ENCODE assay signal across 19 cellular contexts in the genomic region with DNA sequence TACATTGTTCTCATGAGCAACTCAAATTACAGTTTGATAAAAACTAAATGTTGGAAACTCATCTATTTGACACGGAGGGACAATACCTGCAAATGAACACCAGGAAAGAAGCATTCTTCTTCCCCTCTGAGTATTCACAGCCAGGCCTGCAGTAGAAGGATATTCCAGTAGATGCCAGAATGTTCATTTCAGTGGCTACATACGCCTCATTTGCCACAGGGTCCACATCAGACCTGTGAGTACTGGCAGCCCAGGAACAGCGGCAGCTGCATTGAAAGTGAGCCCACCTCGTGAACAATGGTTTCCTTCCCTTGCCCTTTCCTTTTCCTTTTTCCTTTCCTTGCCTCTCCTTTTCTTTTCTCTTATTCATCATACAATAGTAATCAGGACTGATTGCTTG.
DNase-seq lines count a peak whose midpoint lies in the region; ATAC-seq, FAIRE-seq and TF ChIP-seq lines count a peak whose summit lies in the region.
"Had no signal": no experiment of that assay in that cellular context is flagged by ENCODE, and none has a peak within 500 bp of the region (broad histone marks: within the 10 kb centered on the region; RNA-seq: fewer than 3 reads in every experiment).

No MANE protein-coding gene starts in this region.

- H2BK12ac ChIP-seq in H1 (ENCODE audit: low read depth, low read length): no peak overlapping the region

- CTCF ChIA-PET in activated CD4-positive, alpha-beta memory T cell treated with anti-CD3 and anti-CD28 coated beads, Interleukin-2, amount 10 ng/mL, durations not matched to agents 7 days and 5 days (lab: Charles Lee): interaction anchor here (0.6 to 1.6 kb wide), 3 partner anchors 21 to 115 kb away, joined by 4 read pairs; no protein-coding TSS in a partner anchor
- CTCF ChIA-PET in activated CD4-positive, alpha-beta memory T cell treated with anti-CD3 and anti-CD28 coated beads for 36 hours (lab: Charles Lee): no interaction called here
- CTCF ChIA-PET in H1 (lab: Charles Lee; ENCODE audit: partially characterized antibody): interaction anchor here (0.6 kb wide), 1 partner anchor 36 kb away, joined by 3 read pairs; no protein-coding TSS in a partner anchor

- no peak overlapping the region for H4K8ac ChIP-seq in H1 (ENCODE audit: extremely low read depth, insufficient read depth, low read length)

- H3K4me1 ChIP-seq in OCI-LY3 (ENCODE audit: low read length): no peaks in the 10 kb centered on the region; the same call in 1 of the 2 replicates
- peaks cover 0 to 3% (median 0%) of the 10 kb centered on the region in 4 experiments; a peak in 5 of 7 replicates for H3K4me1 ChIP-seq in H1 (replicated peaks in 1 of 4; ENCODE audit: control insufficient read depth in 3 of 4, insufficient read depth in 4 of 4, low read length in 3 of 4)
- peaks cover 0 to 3% (median 0%) of the 10 kb centered on the region in 3 donors for H3K4me1 ChIP-seq in skeletal muscle tissue (ENCODE audit: control insufficient read depth in 3 of 3, insufficient read depth in 3 of 3, low read length in 3 of 3)
- H3K4me1 ChIP-seq: SJCRH30 had no signal

- H3K23me2 ChIP-seq in H1 (ENCODE audit: low read depth, low read length): no peaks in the 10 kb centered on the region

- H3K9me3 Mint-ChIP-seq in activated CD4-positive, alpha-beta memory T cell treated with anti-CD3 and anti-CD28 coated beads, Interleukin-2, amount 10 ng/mL, durations not matched to agents 7 days and 5 days: no peaks in the 10 kb centered on the region
- no peaks in the 10 kb centered on the region for H3K9me3 Mint-ChIP-seq in activated CD4-positive, alpha-beta memory T cell treated with anti-CD3 and anti-CD28 coated beads for 36 hours

- no peak overlapping the region for H3K23ac ChIP-seq in H1 (ENCODE audit: insufficient read length)

- no peaks in the 10 kb centered on the region for H3K79me1 ChIP-seq in H1 (ENCODE audit: low read depth, low read length)

- H3K27ac ChIP-seq in OCI-LY3 (ENCODE audit: low read length): no peak overlapping the region
- H3K27ac ChIP-seq in H1 (ENCODE audit: low read depth, low read length): no peak overlapping the region
- no peak overlapping the region for H3K27ac ChIP-seq in skeletal muscle tissue (ENCODE audit: low read depth, low read length)
- H3K27ac ChIP-seq: esophagus muscularis mucosa, HL-60, SJCRH30, spleen, VCaP had no signal

- no peak overlapping the region for H3K14ac ChIP-seq in H1 (ENCODE audit: insufficient read length)

- H3K4me2 ChIP-seq in OCI-LY3 (ENCODE audit: low read length) (no peak overlapping the region), H1 (ENCODE audit: insufficient read depth in 1 of 2, low read depth in 2 of 2, low read length in 2 of 2) (no peak overlapping the region)

- no peak overlapping the region for H3K27ac Mint-ChIP-seq in activated CD4-positive, alpha-beta memory T cell treated with anti-CD3 and anti-CD28 coated beads, Interleukin-2, amount 10 ng/mL, durations not matched to agents 7 days and 5 days
- H3K27ac Mint-ChIP-seq in activated CD4-positive, alpha-beta memory T cell treated with anti-CD3 and anti-CD28 coated beads for 36 hours: no peak overlapping the region

- no peaks in the 10 kb centered on the region for H3K36me3 ChIP-seq in OCI-LY3 (replicated peaks; ENCODE audit: low read depth, low read length)
- H3K36me3 ChIP-seq in H1 (ENCODE audit: control insufficient read depth in 2 of 4, insufficient read depth in 4 of 4, low read length in 3 of 4): no peaks in the 10 kb centered on the region
- no peaks in the 10 kb centered on the region for H3K36me3 ChIP-seq in skeletal muscle tissue (ENCODE audit: control insufficient read depth in 3 of 3, insufficient read depth in 3 of 3, low read length in 3 of 3)
- H3K36me3 ChIP-seq: esophagus muscularis mucosa, SJCRH30, spleen had no signal

- no peak overlapping the region for H3K56ac ChIP-seq in H1 (replicated peaks; ENCODE audit: insufficient read length, low read depth, low read length)

- no peak for TF ChIP-seq RAD21 in H1 (IDR thresholded peaks at IDR 0.05 in 1 of 2, conservative IDR thresholded peaks at IDR 0.05 in 1 of 2; ENCODE audit: low read depth in 2 of 2, low read length in 2 of 2)

- H3K4ac ChIP-seq in H1 (replicated peaks; ENCODE audit: insufficient read length, low read depth, low read length): no peak overlapping the region

- H2BK15ac ChIP-seq in H1 (ENCODE audit: low read length): no peak overlapping the region

- no peak for TF ChIP-seq EP300 in H1 (IDR thresholded peaks at IDR 0.05; ENCODE audit: borderline replicate concordance in 1 of 2, low read depth in 2 of 2, low read length in 2 of 2)

- DNase-seq in activated CD4-positive, alpha-beta memory T cell treated with anti-CD3 and anti-CD28 coated beads, Interleukin-2, amount 10 ng/mL, durations not matched to agents 7 days and 5 days: no peak
- no peak for DNase-seq in activated CD4-positive, alpha-beta memory T cell treated with anti-CD3 and anti-CD28 coated beads for 36 hours
- DNase-seq in H1 (ENCODE audit: low read depth in 1 of 2, low spot score in 2 of 2): no peak
- DNase-seq in NCI-H526 treated with DMSO at 0.1 percent for 48 hours (lab: John Stamatoyannopoulos, UW): no peak
- DNase-seq in SKM-1 treated with dmso at 0.1 percent for 144 hours (lab: John Stamatoyannopoulos, UW; ENCODE audit: unreplicated experiment): no peak
- DNase-seq: ACHN; Calu3; hippocampal formation; left colon; NCI-H2107; NK-92 treated with Interleukin-12 subunit alpha and Interleukin-12 subunit beta, amount 100 ng/mL, for 24 hours; spleen had no signal

- no peak for ATAC-seq in GM21515 (IDR thresholded peaks at IDR 0.05; ENCODE audit: unreplicated experiment)
- ATAC-seq: left colon had no signal

- no peak overlapping the region for H2BK20ac ChIP-seq in H1 (ENCODE audit: low read length)

- WGBS in H1 (ENCODE audit: extremely low coverage in 1 of 2, insufficient coverage in 1 of 2, insufficient read length in 1 of 2, insufficient replicate concordance in 2 of 2, low coverage in 1 of 2, low lambda C conversion rate in 2 of 2, missing lambda C conversion rate in 1 of 2), 2 experiments: 90% methylated on average over 4 of the region's 4 CpGs; no CpG with 5 or more reads in 1 of the 2 experiments

- H2BK5ac ChIP-seq in H1 (ENCODE audit: low read depth, low read length): no peak overlapping the region

- H3K79me2 ChIP-seq in OCI-LY3 (ENCODE audit: low read length) (no peaks in the 10 kb centered on the region), H1 (ENCODE audit: control insufficient read depth in 1 of 2, insufficient read depth in 2 of 2, low read length in 2 of 2) (no peaks in the 10 kb centered on the region)

- H3K4me1 Mint-ChIP-seq in activated CD4-positive, alpha-beta memory T cell treated with anti-CD3 and anti-CD28 coated beads, Interleukin-2, amount 10 ng/mL, durations not matched to agents 7 days and 5 days: peaks cover 18% of the 10 kb centered on the region
- peaks cover 4% of the 10 kb centered on the region for H3K4me1 Mint-ChIP-seq in activated CD4-positive, alpha-beta memory T cell treated with anti-CD3 and anti-CD28 coated beads for 36 hours (ENCODE audit: low read depth)

- H3K4me3 ChIP-seq in OCI-LY3 (ENCODE audit: low read length) (no peak overlapping the region), H1 (ENCODE audit: extremely low read depth in 1 of 4, insufficient read depth in 2 of 4, low read depth in 3 of 4, low read length in 4 of 4) (no peak overlapping the region), skeletal muscle tissue (ENCODE audit: low read length in 3 of 3) (peak overlapping the region in 2 of 3 donors; percentile 14 to 61)

- intact Hi-C loops in activated CD4-positive, alpha-beta memory T cell treated with anti-CD3 and anti-CD28 coated beads for 36 hours (cut with micrococcal nuclease): no loop called here

- H4K20me1 ChIP-seq in OCI-LY3 (ENCODE audit: insufficient read depth, low read length): no peaks in the 10 kb centered on the region
- no peaks in the 10 kb centered on the region for H4K20me1 ChIP-seq in H1 (replicated peaks in 1 of 2; ENCODE audit: control insufficient read depth in 1 of 2, insufficient read depth in 2 of 2, low read length in 2 of 2)

- H2AK5ac ChIP-seq in H1 (ENCODE audit: low read depth, low read length): no peak overlapping the region

- FAIRE-seq in H1 (lab: Jason Lieb, UNC): no peak

- H4K5ac ChIP-seq in H1 (ENCODE audit: insufficient read length, low read depth, low read length): no peak overlapping the region

- H4K91ac ChIP-seq in H1 (replicated peaks; ENCODE audit: insufficient read length, low read length): no peak overlapping the region

- H3K36me3 Mint-ChIP-seq in activated CD4-positive, alpha-beta memory T cell treated with anti-CD3 and anti-CD28 coated beads, Interleukin-2, amount 10 ng/mL, durations not matched to agents 7 days and 5 days (ENCODE audit: low read depth): no peaks in the 10 kb centered on the region
- no peaks in the 10 kb centered on the region for H3K36me3 Mint-ChIP-seq in activated CD4-positive, alpha-beta memory T cell treated with anti-CD3 and anti-CD28 coated beads for 36 hours

- TF ChIP-seq CTCF in OCI-LY3 (IDR thresholded peaks at IDR 0.05; ENCODE audit: low read depth, low read length) (no peak), H1 (IDR thresholded peaks at IDR 0.05; ENCODE audit: control extremely low read depth in 1 of 3, insufficient read depth in 1 of 3, low read depth in 1 of 3, low read length in 3 of 3) (no peak)

- peak overlapping the region; percentile 81 for H2AFZ ChIP-seq in OCI-LY3 (ENCODE audit: low read depth, low read length)
- peak overlapping the region; percentile 80; the same call in 1 of the 2 replicates for H2AFZ ChIP-seq in H1 (ENCODE audit: low read length)

- H3K27me3 ChIP-seq in OCI-LY3 (ENCODE audit: low read depth, low read length): no peaks in the 10 kb centered on the region
- H3K27me3 ChIP-seq in H1 (replicated peaks in 1 of 4; ENCODE audit: control insufficient read depth in 3 of 4, extremely low read depth in 1 of 4, insufficient read depth in 3 of 4, low read length in 3 of 4): no peaks in the 10 kb centered on the region
- no peaks in the 10 kb centered on the region for H3K27me3 ChIP-seq in skeletal muscle tissue (ENCODE audit: control insufficient read depth in 3 of 3, insufficient read depth in 3 of 3, low read length in 3 of 3)
- H3K27me3 ChIP-seq: esophagus muscularis mucosa, SJCRH30, spleen had no signal

- no peak overlapping the region for H2BK120ac ChIP-seq in H1 (replicated peaks; ENCODE audit: low read depth, low read length)

- no peak overlapping the region for H3K9ac ChIP-seq in OCI-LY3 (ENCODE audit: low read length)
- no peak overlapping the region for H3K9ac ChIP-seq in H1 (replicated peaks in 1 of 4; ENCODE audit: extremely low read depth in 1 of 4, low read depth in 3 of 4, low read length in 3 of 4)
- H3K9ac ChIP-seq in skeletal muscle tissue (ENCODE audit: low read depth in 1 of 3, low read length in 3 of 3): no peak overlapping the region

- H3K9me3 ChIP-seq in OCI-LY3 (ENCODE audit: insufficient read depth, low read length): no peaks in the 10 kb centered on the region
- H3K9me3 ChIP-seq in H1 (ENCODE audit: insufficient read depth in 2 of 2, low read depth in 1 of 2, low read length in 1 of 2): peaks cover 0 to 6% of the 10 kb centered on the region in 2 experiments; a peak in 1 of 4 replicates
- no peaks in the 10 kb centered on the region for H3K9me3 ChIP-seq in skeletal muscle tissue (ENCODE audit: control insufficient read depth in 3 of 3, low read length in 3 of 3)
- H3K9me3 ChIP-seq: esophagus muscularis mucosa, SJCRH30, spleen had no signal

- POLR2A ChIA-PET in activated CD4-positive, alpha-beta memory T cell treated with anti-CD3 and anti-CD28 coated beads, Interleukin-2, amount 10 ng/mL, durations not matched to agents 7 days and 5 days (lab: Charles Lee): interaction anchor here (1.3 kb wide), 1 partner anchor 81 kb away, joined by 5 read pairs; a partner anchor contains a TSS
- POLR2A ChIA-PET in activated CD4-positive, alpha-beta memory T cell treated with anti-CD3 and anti-CD28 coated beads for 36 hours (lab: Charles Lee): interaction anchor here (0.6 kb wide), 1 partner anchor 1269 kb away, joined by 3 read pairs; no protein-coding TSS in a partner anchor
- POLR2A ChIA-PET in H1 (lab: Charles Lee; ENCODE audit: partially characterized antibody): no interaction called here

- no peaks in the 10 kb centered on the region for H3K27me3 Mint-ChIP-seq in activated CD4-positive, alpha-beta memory T cell treated with anti-CD3 and anti-CD28 coated beads, Interleukin-2, amount 10 ng/mL, durations not matched to agents 7 days and 5 days
- H3K27me3 Mint-ChIP-seq in activated CD4-positive, alpha-beta memory T cell treated with anti-CD3 and anti-CD28 coated beads for 36 hours: peaks cover 1% of the 10 kb centered on the region

- H3K18ac ChIP-seq in H1 (ENCODE audit: extremely low read depth, low read length): no peak overlapping the region

- peak overlapping the region; percentile 18 for H3K4me3 Mint-ChIP-seq in activated CD4-positive, alpha-beta memory T cell treated with anti-CD3 and anti-CD28 coated beads, Interleukin-2, amount 10 ng/mL, durations not matched to agents 7 days and 5 days
- H3K4me3 Mint-ChIP-seq in activated CD4-positive, alpha-beta memory T cell treated with anti-CD3 and anti-CD28 coated beads for 36 hours: no peak overlapping the region

- TF ChIP-seq POLR2A in H1 (IDR thresholded peaks at IDR 0.05; ENCODE audit: control extremely low read depth in 1 of 2, low read depth in 2 of 2, low read length in 2 of 2): no peak

Comparison
In these comparisons a context has a peak if more than half of its experiments do, and no peak if none do; other contexts are left out.
1. H3K4me3 ChIP-seq: peak in skeletal muscle tissue (2 of 3); none in OCI-LY3 (single experiment) and H1 (0 of 4).